ENCODE assay signal across 8 cellular contexts in genomic region chr9:113523421-113524141, GRCh38.
A peak's percentile ranks its signal among the peaks of the same experiment; 100 is the strongest.
DNase-seq lines count a peak whose midpoint lies in the region; ATAC-seq and TF ChIP-seq lines count a peak whose summit lies in the region.

No MANE protein-coding gene starts in this region.

- no peak overlapping the region for H3K4me2 ChIP-seq in parathyroid adenoma (ENCODE audit: low read length)
- H3K4me2 ChIP-seq in Karpas-422 (ENCODE audit: low read depth, low read length, poor library complexity, severe bottlenecking) = no peak overlapping the region

- H3K27me3 ChIP-seq in colonic mucosa (no peaks in the 10 kb centered on the region), parathyroid adenoma (ENCODE audit: control insufficient read depth, insufficient read depth, low read length) (no peaks in the 10 kb centered on the region), vagina (no peaks in the 10 kb centered on the region), Karpas-422 (ENCODE audit: low read length) (no peaks in the 10 kb centered on the region)

- intact Hi-C loops in colonic mucosa (cut with DNase I) (no loop called here), vagina (cut with DNase I) (no loop called here)

- ATAC-seq in GM18870 (IDR thresholded peaks at IDR 0.05; ENCODE audit: unreplicated experiment) (peak; percentile 91), HG03097 (IDR thresholded peaks at IDR 0.05; ENCODE audit: low FRiP score, unreplicated experiment) (peak; percentile 83)

- H3K79me2 ChIP-seq in parathyroid adenoma = no peaks in the 10 kb centered on the region
- no peaks in the 10 kb centered on the region for H3K79me2 ChIP-seq in Karpas-422 (ENCODE audit: low read length)

- peak overlapping the region in 1 of 2 donors; percentile 73 for H3K9ac ChIP-seq in colonic mucosa (ENCODE audit: low read depth in 2 of 2, low read length in 2 of 2)
- no peak overlapping the region for H3K9ac ChIP-seq in parathyroid adenoma
- no peak overlapping the region for H3K9ac ChIP-seq in Karpas-422 (ENCODE audit: low read length)

- H2AFZ ChIP-seq in parathyroid adenoma (no peak overlapping the region), Karpas-422 (ENCODE audit: low read length) (no peak overlapping the region)

- H3K27ac ChIP-seq in colonic mucosa = peak overlapping the region; percentile 75
- H3K27ac ChIP-seq in parathyroid adenoma = peak overlapping the region; percentile 29
- H3K27ac ChIP-seq in vagina = peak overlapping the region; percentile 66
- H3K27ac ChIP-seq in Karpas-422 (ENCODE audit: low read length) = no peak overlapping the region

- TF ChIP-seq POLR2A in vagina (IDR thresholded peaks at IDR 0.05) = no peak

- H3K4me1 ChIP-seq in colonic mucosa (peaks cover 45% of the 10 kb centered on the region), parathyroid adenoma (no peaks in the 10 kb centered on the region), vagina (peaks cover 72% of the 10 kb centered on the region), Karpas-422 (ENCODE audit: low read length) (peaks cover 27% of the 10 kb centered on the region)

- DNase-seq in UCSD-AML1 (lab: John Stamatoyannopoulos, UW; ENCODE audit: unreplicated experiment) (peak; percentile 85), colonic mucosa (peak; percentile 63), vagina (ENCODE audit: extremely low spot score in 2 of 2) (no peak), Karpas-422 (no peak), NCI-H69 (lab: John Stamatoyannopoulos, UW) (no peak)

- no peak overlapping the region for H3K4me3 ChIP-seq in colonic mucosa
- no peak overlapping the region for H3K4me3 ChIP-seq in parathyroid adenoma (ENCODE audit: low read depth, low read length)
- peak overlapping the region in 1 of 2 donors; percentile 16 for H3K4me3 ChIP-seq in vagina
- H3K4me3 ChIP-seq in Karpas-422 (ENCODE audit: low read length) = no peak overlapping the region

- TF ChIP-seq CTCF in colonic mucosa (IDR thresholded peaks at IDR 0.05) = no peak
- TF ChIP-seq CTCF in parathyroid adenoma (IDR thresholded peaks at IDR 0.05) = no peak
- no peak for TF ChIP-seq CTCF in vagina (IDR thresholded peaks at IDR 0.05)

- H3K36me3 ChIP-seq in colonic mucosa (no peaks in the 10 kb centered on the region), parathyroid adenoma (ENCODE audit: control insufficient read depth, insufficient read depth, low read length) (no peaks in the 10 kb centered on the region), vagina (no peaks in the 10 kb centered on the region), Karpas-422 (ENCODE audit: insufficient read depth, low read length) (no peaks in the 10 kb centered on the region)

- H4K20me1 ChIP-seq in Karpas-422 (ENCODE audit: insufficient read depth, low read depth, low read length) = no peaks in the 10 kb centered on the region; the same call in 1 of the 2 replicates

- no peaks in the 10 kb centered on the region for H3K9me3 ChIP-seq in colonic mucosa
- H3K9me3 ChIP-seq in parathyroid adenoma (ENCODE audit: control insufficient read depth, low read length) = no peaks in the 10 kb centered on the region
- no peaks in the 10 kb centered on the region for H3K9me3 ChIP-seq in vagina
- H3K9me3 ChIP-seq in Karpas-422 (ENCODE audit: low read length) = no peaks in the 10 kb centered on the region

- no peaks in the 10 kb centered on the region for H3K9me2 ChIP-seq in Karpas-422 (replicated peaks; ENCODE audit: insufficient read depth, low read length)

Comparison
In these comparisons a context has a peak if more than half of its experiments do, and no peak if none do; other contexts are left out.
1. DNase-seq: peak in UCSD-AML1 (single experiment) and colonic mucosa (single experiment); none in vagina (0 of 2), Karpas-422 (single experiment) and NCI-H69 (single experiment).